ENCODE assay signal across 1 cellular context in genomic region chr2:29611850-29612249, GRCh38.
TF ChIP-seq lines count a peak whose summit lies in the region.

No MANE protein-coding gene starts in this region.

TF ChIP-seq in WTC11, 78 proteins besides CTCF, POLR2A, EP300 and RAD21 (continued from another document):
- TF ChIP-seq PRDM15 (CRISPR knock-in tag; IDR thresholded peaks at IDR 0.05) (no peak), ZNF512 (CRISPR knock-in tag; IDR thresholded peaks at IDR 0.05; ENCODE audit: borderline replicate concordance) (no peak), SP1 (CRISPR knock-in tag; conservative IDR thresholded peaks at IDR 0.05) (no peak), ZNF416 (CRISPR knock-in tag; IDR thresholded peaks at IDR 0.05) (no peak)
